In genomic region chr11:28142724-28143123, GRCh38 we compare ENCODE assay signal across 1 cellular context.
A peak's percentile ranks its signal among the peaks of the same experiment; 100 is the strongest.
TF ChIP-seq lines count a peak whose summit lies in the region.

No MANE protein-coding gene starts in this region.

TF ChIP-seq in HepG2, 621 proteins besides CTCF, POLR2A, EP300 and RAD21:
- TF ChIP-seq FLYWCH1 (CRISPR knock-in tag; IDR thresholded peaks at IDR 0.05) = no peak
- TF ChIP-seq SMARCE1 (IDR thresholded peaks at IDR 0.05; ENCODE audit: borderline replicate concordance) = no peak
- TF ChIP-seq HDAC6 (IDR thresholded peaks at IDR 0.05; ENCODE audit: low read depth, low read length) = no peak
- no peak for TF ChIP-seq ARNT2 (CRISPR knock-in tag; IDR thresholded peaks at IDR 0.05; ENCODE audit: low read depth)
- no peak for TF ChIP-seq ZFY (CRISPR knock-in tag; IDR thresholded peaks at IDR 0.05)
- TF ChIP-seq ZC3H4 (CRISPR knock-in tag; IDR thresholded peaks at IDR 0.05; ENCODE audit: borderline replicate concordance) = no peak
- TF ChIP-seq CEBPB (IDR thresholded peaks at IDR 0.05; ENCODE audit: borderline replicate concordance, low read depth, low read length) = peak; percentile 20; the same call in 1 of the 2 replicates
- TF ChIP-seq AGO2 (optimal IDR thresholded peaks at IDR 0.05; ENCODE audit: low read depth, low read length) = no peak
- TF ChIP-seq, protein P1, sequence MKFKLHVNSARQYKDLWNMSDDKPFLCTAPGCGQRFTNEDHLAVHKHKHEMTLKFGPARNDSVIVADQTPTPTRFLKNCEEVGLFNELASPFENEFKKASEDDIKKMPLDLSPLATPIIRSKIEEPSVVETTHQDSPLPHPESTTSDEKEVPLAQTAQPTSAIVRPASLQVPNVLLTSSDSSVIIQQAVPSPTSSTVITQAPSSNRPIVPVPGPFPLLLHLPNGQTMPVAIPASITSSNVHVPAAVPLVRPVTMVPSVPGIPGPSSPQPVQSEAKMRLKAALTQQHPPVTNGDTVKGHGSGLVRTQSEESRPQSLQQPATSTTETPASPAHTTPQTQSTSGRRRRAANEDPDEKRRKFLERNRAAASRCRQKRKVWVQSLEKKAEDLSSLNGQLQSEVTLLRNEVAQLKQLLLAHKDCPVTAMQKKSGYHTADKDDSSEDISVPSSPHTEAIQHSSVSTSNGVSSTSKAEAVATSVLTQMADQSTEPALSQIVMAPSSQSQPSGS (CRISPR knock-in tag; IDR thresholded peaks at IDR 0.05) = no peak
